Comparison of ENCODE assay signal across 11 cellular contexts in the genomic region with DNA sequence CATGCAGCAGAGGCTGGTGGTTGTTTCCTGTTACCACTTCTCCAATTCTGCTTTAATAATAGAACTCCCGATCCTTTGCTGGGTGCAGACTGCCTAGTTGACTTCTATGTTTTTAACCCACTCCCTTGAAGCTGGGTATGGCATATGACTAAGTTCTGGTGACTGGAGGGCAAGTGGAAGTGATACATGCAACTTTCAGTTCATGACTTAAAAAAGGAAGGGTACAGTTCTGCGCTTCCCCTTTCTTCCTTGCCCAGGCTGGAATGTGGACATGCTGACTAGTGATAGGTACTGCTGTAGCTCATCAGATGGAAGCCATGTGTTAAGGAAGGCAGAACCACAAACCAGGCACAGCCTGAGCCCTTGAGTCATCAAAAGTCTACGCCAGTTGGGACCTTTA. TPM values are rescaled to one million over a fixed set of nuclear protein-coding genes. Genes with fewer than 3 reads are reported as not detected.
DNase-seq lines count a peak whose midpoint lies in the region; ATAC-seq, FAIRE-seq and TF ChIP-seq lines count a peak whose summit lies in the region.
"Had no signal": no experiment of that assay in that cellular context is flagged by ENCODE, and none has a peak within 500 bp of the region (broad histone marks: within the 10 kb centered on the region; RNA-seq: fewer than 3 reads in every experiment).

No MANE protein-coding gene starts in this region.

- peak; percentile 82 for FAIRE-seq in GM12891 (lab: Jason Lieb, UNC)
- no peak for FAIRE-seq in bronchial epithelial cell (lab: Jason Lieb, UNC)

- no peak overlapping the region for H2AK5ac ChIP-seq in trophoblast cell (ENCODE audit: low read length)

- H2BK5ac ChIP-seq in trophoblast cell (ENCODE audit: low read depth, low read length, poor library complexity), result no peak overlapping the region

- H3K9me3 ChIP-seq in trophoblast cell (ENCODE audit: insufficient read depth, low read depth, low read length), result no peaks in the 10 kb centered on the region
- no peaks in the 10 kb centered on the region for H3K9me3 ChIP-seq in WERI-Rb-1 (ENCODE audit: severe bottlenecking)

- H2BK120ac ChIP-seq in trophoblast cell (ENCODE audit: insufficient read depth, low read length, poor library complexity), result no peak overlapping the region

- H3K4me1 ChIP-seq in trophoblast cell (ENCODE audit: control insufficient read depth in 1 of 2, insufficient read depth in 2 of 2, low read length in 2 of 2), result no peaks in the 10 kb centered on the region

- H3K27me3 ChIP-seq in bronchial epithelial cell (ENCODE audit: control insufficient read depth, insufficient read depth, low read length) (no peaks in the 10 kb centered on the region), trophoblast cell (ENCODE audit: insufficient read depth, low read length) (no peaks in the 10 kb centered on the region), WERI-Rb-1 (ENCODE audit: insufficient read depth, low read depth, severe bottlenecking) (no peaks in the 10 kb centered on the region)

- no peak overlapping the region for H2BK12ac ChIP-seq in trophoblast cell (ENCODE audit: low read length)

- no peak overlapping the region for H4K91ac ChIP-seq in trophoblast cell (ENCODE audit: low read depth, low read length)

- TF ChIP-seq CTCF in bronchial epithelial cell (IDR thresholded peaks at IDR 0.05; ENCODE audit: insufficient read depth, low read length, severe bottlenecking) (no peak), WERI-Rb-1 (IDR thresholded peaks at IDR 0.05; ENCODE audit: low read depth, low read length) (no peak)

- H3K4ac ChIP-seq in trophoblast cell (ENCODE audit: low read depth, low read length), result no peak overlapping the region

- no peak overlapping the region for H3K9ac ChIP-seq in trophoblast cell (ENCODE audit: low read length)

- H3K79me1 ChIP-seq in trophoblast cell (ENCODE audit: low read length), result no peaks in the 10 kb centered on the region

- H3K4me2 ChIP-seq in trophoblast cell (ENCODE audit: low read length), result no peak overlapping the region

- no peak overlapping the region for H2AFZ ChIP-seq in trophoblast cell (ENCODE audit: insufficient read depth, low read length, poor library complexity)

- H3K36me3 ChIP-seq in bronchial epithelial cell (ENCODE audit: control insufficient read depth, insufficient read depth, low read length) (no peaks in the 10 kb centered on the region), trophoblast cell (ENCODE audit: control insufficient read depth in 1 of 2, insufficient read depth in 2 of 2, low read length in 2 of 2) (no peaks in the 10 kb centered on the region), WERI-Rb-1 (no peaks in the 10 kb centered on the region)

- H3K4me3 ChIP-seq in bronchial epithelial cell (ENCODE audit: low read depth, low read length) (no peak overlapping the region), trophoblast cell (ENCODE audit: low read depth, low read length) (no peak overlapping the region), WERI-Rb-1 (ENCODE audit: low read depth, low read length) (no peak overlapping the region)

- no peak overlapping the region for H3K27ac ChIP-seq in trophoblast cell (ENCODE audit: low read depth, low read length)
- no peak overlapping the region for H3K27ac ChIP-seq in WERI-Rb-1

- H3K18ac ChIP-seq in trophoblast cell (ENCODE audit: low read length), result no peak overlapping the region

- H4K8ac ChIP-seq in trophoblast cell (ENCODE audit: low read depth, low read length), result no peak overlapping the region

- DNase-seq in GM12891 (ENCODE audit: insufficient read length, low spot score), result no peak
- peak; percentile 12 for DNase-seq in bronchial epithelial cell (ENCODE audit: low read depth)
- peak; percentile 27 to 40 for DNase-seq in trophoblast cell
- no peak for DNase-seq in NCI-H1436 (lab: John Stamatoyannopoulos, UW)
- DNase-seq in WERI-Rb-1, result no peak
- DNase-seq in GF-D8 (lab: John Stamatoyannopoulos, UW), result no peak
- DNase-seq in SW480 (ENCODE audit: low spot score), result no peak
- DNase-seq: cerebellar nuclear complex, occipital lobe had no signal

- WGBS in trophoblast cell (ENCODE audit: extremely low coverage, insufficient coverage, insufficient read length), result no CpG with 5 or more reads among the region's 3 CpGs

- H4K12ac ChIP-seq in trophoblast cell (ENCODE audit: low read depth, low read length), result no peak overlapping the region

- H3K79me2 ChIP-seq in trophoblast cell (ENCODE audit: control insufficient read depth, insufficient read depth, low read length, poor library complexity), result no peaks in the 10 kb centered on the region

- no peak for TF ChIP-seq POLR2A in GM12891 (IDR thresholded peaks at IDR 0.05; ENCODE audit: low read depth, low read length)

- H3K14ac ChIP-seq in trophoblast cell (ENCODE audit: low read length), result no peak overlapping the region

- ATAC-seq in HG03108 (IDR thresholded peaks at IDR 0.05; ENCODE audit: unreplicated experiment), result peak; percentile 80
- ATAC-seq: Panc1 had no signal

- no peak overlapping the region for H3K23ac ChIP-seq in trophoblast cell (ENCODE audit: low read length)

TF ChIP-seq in GM12891, 5 proteins besides CTCF, POLR2A, EP300 and RAD21:
- peak; percentile 88 for TF ChIP-seq SPI1 (IDR thresholded peaks at IDR 0.05; ENCODE audit: low read depth, low read length)
- no peak for TF ChIP-seq PAX5 (IDR thresholded peaks at IDR 0.05; ENCODE audit: insufficient read depth, low read length, severe bottlenecking)
- no peak for TF ChIP-seq POLR2AphosphoS5 (IDR thresholded peaks at IDR 0.05; ENCODE audit: low read depth, low read length)

RNA-seq across cellular contexts. Expression of a gene that starts 2.4 kb away (rescaled TPM):
- 0.36 TPM for polyA plus RNA-seq in GM12891 (2012; ENCODE audit: low read depth, missing spikeins)
- 1.1 TPM in 1 of 2 replicates, not detected in the other for total RNA-seq in bronchial epithelial cell
- 2.1 and 3.0 TPM in 2 replicates for polyA plus RNA-seq in trophoblast cell (2013)

Comparison
In these comparisons a context has a peak if more than half of its experiments do, and no peak if none do; other contexts are left out.
1. DNase-seq: peak in bronchial epithelial cell (single experiment) and trophoblast cell (2 of 2); none in GM12891 (single experiment), NCI-H1436 (single experiment), WERI-Rb-1 (single experiment), GF-D8 (single experiment) and SW480 (single experiment).